ENCODE assay signal across 17 cellular contexts in genomic region chr10:130471486-130471885, GRCh38.
"Had no signal": no experiment of that assay in that cellular context is flagged by ENCODE, and none has a peak within 500 bp of the region (broad histone marks: within the 10 kb centered on the region; RNA-seq: fewer than 3 reads in every experiment).

No MANE protein-coding gene starts in this region.

- H3K27me3 ChIP-seq: foreskin keratinocyte, thyroid gland, upper lobe of left lung had no signal

- H3K27ac ChIP-seq: foreskin keratinocyte, thyroid gland, upper lobe of left lung had no signal

- H3K36me3 ChIP-seq: thyroid gland, upper lobe of left lung had no signal

- H3K9me3 ChIP-seq: thyroid gland had no signal

- H3K36me3 Mint-ChIP-seq: immature natural killer cell had no signal

- H3K4me3 Mint-ChIP-seq: immature natural killer cell; naive thymus-derived CD8-positive, alpha-beta T cell; neural crest cell had no signal

- FAIRE-seq: colon, endothelial cell of umbilical vein had no signal

- H3K4me1 ChIP-seq: foreskin keratinocyte, thyroid gland, upper lobe of left lung had no signal

- H3K27ac Mint-ChIP-seq: immature natural killer cell; naive thymus-derived CD8-positive, alpha-beta T cell had no signal

- H3K4me3 ChIP-seq: mucosa of descending colon, smooth muscle cell, thyroid gland, upper lobe of left lung had no signal

- DNase-seq: cerebellar nuclear complex; dermis blood vessel endothelial cell; erythroblast; foreskin keratinocyte; immature natural killer cell; mammary epithelial cell; mucosa of descending colon; right cardiac atrium; stimulated activated CD4-positive, alpha-beta T cell treated with anti-CD3 and anti-CD28 coated beads, Interleukin-2, amount 100 ng/mL, for 48 hours; stimulated activated naive CD4-positive, alpha-beta T cell treated with Interleukin-2 at 50 U/mL for 16 hours; thyroid gland had no signal

- H3K4me1 Mint-ChIP-seq: immature natural killer cell, neural crest cell had no signal
